9 cellular contexts compared by ENCODE assay signal in the genomic region with DNA sequence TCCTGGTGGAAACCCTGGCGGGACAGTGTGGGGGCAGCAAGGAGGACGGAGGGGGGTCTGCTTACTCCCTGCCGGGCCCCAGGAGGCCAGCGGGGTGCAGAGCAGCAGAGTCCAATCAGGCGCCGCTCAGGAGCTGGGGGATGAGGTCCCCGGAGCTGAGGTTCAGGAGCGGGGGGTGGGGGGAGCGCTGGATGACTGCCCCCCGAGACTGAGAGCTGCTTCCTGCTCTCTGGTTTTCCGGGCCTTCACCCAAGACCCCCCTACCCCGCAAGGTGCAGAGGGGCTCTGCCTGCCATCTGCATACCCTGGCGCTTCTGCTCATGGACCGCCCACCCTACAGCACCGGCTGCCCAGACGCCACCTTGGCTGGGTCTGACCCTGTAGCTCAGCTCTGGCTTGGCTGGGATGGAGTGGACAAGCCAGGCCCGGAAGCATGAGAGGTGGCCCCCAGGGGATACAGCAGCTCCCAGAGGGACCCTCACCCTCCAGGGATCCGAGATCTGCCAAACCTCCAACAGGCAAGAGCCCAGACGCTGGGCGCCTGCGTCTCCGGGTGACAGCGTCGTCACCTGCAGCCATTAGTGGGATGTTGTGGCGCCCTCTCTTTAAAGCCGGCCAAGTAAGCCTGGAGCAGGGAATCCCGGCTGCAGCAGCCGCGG. TPM values are rescaled to one million over a fixed set of nuclear protein-coding genes. Genes with fewer than 3 reads are reported as not detected.
A peak's percentile ranks its signal among the peaks of the same experiment; 100 is the strongest.
DNase-seq lines count a peak whose midpoint lies in the region; ATAC-seq and TF ChIP-seq lines count a peak whose summit lies in the region.
"Had no signal": no experiment of that assay in that cellular context is flagged by ENCODE, and none has a peak within 500 bp of the region (broad histone marks: within the 10 kb centered on the region; RNA-seq: fewer than 3 reads in every experiment).

No MANE protein-coding gene starts in this region.

- no peak overlapping the region for H3K27ac ChIP-seq in coronary artery
- no peak overlapping the region for H3K27ac ChIP-seq in muscle layer of colon (ENCODE audit: low read depth, low read length)

- H3K27ac Mint-ChIP-seq in activated T-cell treated with anti-CD3 and anti-CD28 coated beads, Interleukin-2, amount 50 U/mL, for 72 hours = no peak overlapping the region
- no peak overlapping the region for H3K27ac Mint-ChIP-seq in type B pancreatic cell

- H3K9ac ChIP-seq in muscle layer of colon (ENCODE audit: low read length) = no peak overlapping the region

- TF ChIP-seq CTCF in coronary artery (IDR thresholded peaks at IDR 0.05) = no peak
- no peak for TF ChIP-seq CTCF in type B pancreatic cell (conservative IDR thresholded peaks at IDR 0.05)

- H3K4me3 ChIP-seq in coronary artery = peak overlapping the region; percentile 74
- peak overlapping the region; percentile 32 to 47 for H3K4me3 ChIP-seq in muscle layer of colon (ENCODE audit: low read depth in 1 of 2, low read length in 2 of 2)

- no peaks in the 10 kb centered on the region for H3K36me3 Mint-ChIP-seq in activated T-cell treated with anti-CD3 and anti-CD28 coated beads, Interleukin-2, amount 50 U/mL, for 72 hours (ENCODE audit: insufficient read depth in 2 of 2)
- no peaks in the 10 kb centered on the region for H3K36me3 Mint-ChIP-seq in type B pancreatic cell

- no peaks in the 10 kb centered on the region for H3K4me1 Mint-ChIP-seq in activated T-cell treated with anti-CD3 and anti-CD28 coated beads, Interleukin-2, amount 50 U/mL, for 72 hours (ENCODE audit: low read depth)
- H3K4me1 Mint-ChIP-seq in type B pancreatic cell (ENCODE audit: unreplicated experiment) = no peaks in the 10 kb centered on the region

- peaks cover 10% of the 10 kb centered on the region for H3K27me3 Mint-ChIP-seq in activated T-cell treated with anti-CD3 and anti-CD28 coated beads, Interleukin-2, amount 50 U/mL, for 72 hours (ENCODE audit: low read depth)
- H3K27me3 Mint-ChIP-seq in type B pancreatic cell = peaks cover 22% of the 10 kb centered on the region

- H3K27me3 ChIP-seq in muscle layer of colon (ENCODE audit: control insufficient read depth in 1 of 2, insufficient read depth in 2 of 2, low read length in 2 of 2) = peaks cover 14 to 59% of the 10 kb centered on the region in 2 donors

- no peaks in the 10 kb centered on the region for H3K9me3 Mint-ChIP-seq in activated T-cell treated with anti-CD3 and anti-CD28 coated beads, Interleukin-2, amount 50 U/mL, for 72 hours
- H3K9me3 Mint-ChIP-seq in type B pancreatic cell = no peaks in the 10 kb centered on the region

- no peak for ATAC-seq in activated T-cell treated with anti-CD3 and anti-CD28 coated beads, Interleukin-2, amount 50 U/mL, for 72 hours (replicated peaks in 1 of 2)
- ATAC-seq in HG02840 (IDR thresholded peaks at IDR 0.05; ENCODE audit: low FRiP score, unreplicated experiment) = no peak

- H3K4me1 ChIP-seq in muscle layer of colon (ENCODE audit: insufficient read depth, low read length) = peaks cover 12% of the 10 kb centered on the region

- H3K4me3 Mint-ChIP-seq in activated T-cell treated with anti-CD3 and anti-CD28 coated beads, Interleukin-2, amount 50 U/mL, for 72 hours = peak overlapping the region; percentile 19 to 57
- peak overlapping the region; percentile 69 for H3K4me3 Mint-ChIP-seq in type B pancreatic cell

- no peaks in the 10 kb centered on the region for H3K9me3 ChIP-seq in muscle layer of colon (ENCODE audit: low read length)

- no peak for DNase-seq in activated T-cell treated with anti-CD3 and anti-CD28 coated beads, Interleukin-2, amount 50 U/mL, for 72 hours
- no peak for DNase-seq in activated T-cell treated with anti-CD3 and anti-CD28 coated beads, Interleukin-2, amount 50 U/mL, for 1 hour
- no peak for DNase-seq in coronary artery (ENCODE audit: low spot score)
- no peak for DNase-seq in type B pancreatic cell (ENCODE audit: extremely low spot score, unreplicated experiment)
- DNase-seq in dermis blood vessel endothelial cell = no peak
- no peak for DNase-seq in SIG-M5 treated with dmso at 0.1 percent for 504 hours (lab: John Stamatoyannopoulos, UW; ENCODE audit: unreplicated experiment)
- DNase-seq: Kasumi-1 had no signal

- no peaks in the 10 kb centered on the region for H3K36me3 ChIP-seq in muscle layer of colon (ENCODE audit: insufficient read depth, low read length)

RNA-seq across cellular contexts. Expression of a gene that starts 0.9 kb away (rescaled TPM):
- 1 to 10 TPM in 1 of 2 donors, under 1 TPM in 1; 0.28 to 1.2 TPM for total RNA-seq in activated T-cell treated with anti-CD3 and anti-CD28 coated beads, Interleukin-2, amount 50 U/mL, for 72 hours
- 2.7 and 6.4 TPM in 2 replicates for total RNA-seq in type B pancreatic cell (ENCODE audit: low replicate concordance)
- 0.28 TPM in 1 of 2 replicates, not detected in the other for total RNA-seq in dermis blood vessel endothelial cell
